In the genomic region with DNA sequence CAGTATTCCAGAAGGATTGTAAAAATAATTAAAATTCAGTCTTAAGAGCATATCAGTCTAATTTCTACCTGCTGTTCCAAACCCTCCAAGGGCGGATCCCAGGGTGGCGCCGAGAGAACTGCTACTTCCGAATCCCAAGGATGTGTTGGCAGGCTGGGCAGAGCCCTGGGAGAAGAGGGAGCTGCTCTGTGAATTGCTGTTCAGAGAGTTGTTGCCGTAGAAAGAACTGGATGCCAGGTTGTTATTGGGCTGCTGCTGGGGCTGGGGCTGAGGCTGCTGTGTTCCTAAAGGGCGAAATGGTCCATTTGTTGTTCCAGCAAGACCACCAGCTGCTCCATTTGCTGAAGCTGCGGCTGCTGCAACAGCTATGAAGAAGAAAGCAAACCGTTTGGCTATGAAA, we compare ENCODE assay signal across 16 cellular contexts. TPM values are rescaled to one million over a fixed set of nuclear protein-coding genes. Genes with fewer than 3 reads are reported as not detected.
DNase-seq lines count a peak whose midpoint lies in the region; ATAC-seq, FAIRE-seq and TF ChIP-seq lines count a peak whose summit lies in the region.
"Had no signal": no experiment of that assay in that cellular context is flagged by ENCODE, and none has a peak within 500 bp of the region (broad histone marks: within the 10 kb centered on the region; RNA-seq: fewer than 3 reads in every experiment).

No MANE protein-coding gene starts in this region.

- BruUV-seq in HepG2 (replicated peaks; lab: Mats Ljungman, UMichigan): no TSS peak

- H2BK120ac ChIP-seq in mesenchymal stem cell (ENCODE audit: low read depth, low read length): no peak overlapping the region

- H3K4me1 ChIP-seq in HepG2 (ENCODE audit: insufficient read depth, low read length) (no peaks in the 10 kb centered on the region; the same call in 1 of the 2 replicates), right lobe of liver (peaks cover 0 to 15% (median 0%) of the 10 kb centered on the region in 4 donors), astrocyte (ENCODE audit: insufficient read depth, low read length) (peaks cover 18% of the 10 kb centered on the region), mesenchymal stem cell (ENCODE audit: control insufficient read depth, insufficient read depth, low read depth, low read length) (peaks cover 13% of the 10 kb centered on the region)
- H3K4me1 ChIP-seq: prostate gland had no signal

- H3K4ac ChIP-seq in mesenchymal stem cell (ENCODE audit: low read depth in 1 of 2, low read length in 2 of 2): peak overlapping the region in 1 of 2 experiments; percentile 66

- H3K4me3 ChIP-seq in HepG2 (replicated peaks in 1 of 3; ENCODE audit: insufficient read depth in 1 of 3, low read depth in 2 of 3, low read length in 3 of 3) (no peak overlapping the region), right lobe of liver (no peak overlapping the region), astrocyte (ENCODE audit: insufficient read depth, low read depth, low read length) (no peak overlapping the region), mesenchymal stem cell (ENCODE audit: insufficient read depth in 1 of 2, low read depth in 1 of 2, low read length in 2 of 2) (no peak overlapping the region), MG63 (no peak overlapping the region)
- H3K4me3 ChIP-seq: prostate gland, transverse colon had no signal

- H3K27me3 Mint-ChIP-seq in astrocyte (ENCODE audit: low read depth, unreplicated experiment): no peaks in the 10 kb centered on the region

- H3K4me1 Mint-ChIP-seq in astrocyte (ENCODE audit: low read depth, unreplicated experiment): peaks cover 56% of the 10 kb centered on the region

- H3K79me2 ChIP-seq in HepG2 (ENCODE audit: insufficient read depth, low read length) (peaks cover 30% of the 10 kb centered on the region), astrocyte (ENCODE audit: insufficient read depth, low read length) (peaks cover 94% of the 10 kb centered on the region)

- ATAC-seq in HepG2 (no peak), right lobe of liver (no peak)

- WGBS in HepG2 (ENCODE audit: low lambda C conversion rate): 92% methylated on average over 8 of the region's 8 CpGs
- whole genome bisulfite sequencing in right lobe of liver (ENCODE audit: insufficient coverage, low coverage, low lambda C conversion rate, missing lambda C conversion rate): 88% methylated on average over 5 of the region's 8 CpGs
- 96% methylated on average over 8 of the region's 8 CpGs for WGBS in mesenchymal stem cell

- H3K4me3 Mint-ChIP-seq in astrocyte (ENCODE audit: unreplicated experiment): no peak overlapping the region
- H3K4me3 Mint-ChIP-seq: activated T-helper 1 cell treated with anti-CD3 and anti-CD28 coated beads, Interleukin-12 subunit alpha, Interleukin-12 subunit beta, Interleukin-2, Interleukin-4 antibody, amounts not matched to agents 30 ng/mL and 10 ng/mL and 1 ng/mL, durations not matched to agents 14 hours and 24 hours and 36 hours had no signal

- H3K9me3 Mint-ChIP-seq in astrocyte (ENCODE audit: unreplicated experiment): no peaks in the 10 kb centered on the region
- H3K9me3 Mint-ChIP-seq: activated T-helper 1 cell treated with anti-CD3 and anti-CD28 coated beads, Interleukin-12 subunit alpha, Interleukin-12 subunit beta, Interleukin-2, Interleukin-4 antibody, amounts not matched to agents 30 ng/mL and 10 ng/mL and 1 ng/mL, durations not matched to agents 14 hours and 24 hours and 36 hours had no signal

- no peak for TF ChIP-seq POLR2A in HepG2 (IDR thresholded peaks at IDR 0.05; ENCODE audit: insufficient read depth in 1 of 2, low read depth in 2 of 2, low read length in 2 of 2)
- TF ChIP-seq POLR2A in right lobe of liver (IDR thresholded peaks at IDR 0.05): no peak

- H3K36me3 ChIP-seq in HepG2 (replicated peaks in 1 of 2; ENCODE audit: control insufficient read depth in 1 of 2, insufficient read depth in 2 of 2, low read length in 2 of 2) (peaks cover 34 to 84% of the 10 kb centered on the region in 2 experiments), right lobe of liver (peaks cover 8 to 62% (median 32%) of the 10 kb centered on the region in 4 donors), astrocyte (ENCODE audit: insufficient read depth, low read length) (peaks cover 71% of the 10 kb centered on the region), mesenchymal stem cell (ENCODE audit: control insufficient read depth in 1 of 2, insufficient read depth in 2 of 2, low read depth in 1 of 2, low read length in 2 of 2) (peaks cover 23 to 91% of the 10 kb centered on the region in 2 experiments), MG63 (peaks cover 94% of the 10 kb centered on the region)

- no peak overlapping the region for H3K14ac ChIP-seq in mesenchymal stem cell (ENCODE audit: low read length in 2 of 2)

- H3K36me3 Mint-ChIP-seq in astrocyte (ENCODE audit: low read depth, unreplicated experiment): peaks cover 24% of the 10 kb centered on the region

- H2AFZ ChIP-seq in HepG2 (ENCODE audit: low read length): no peak overlapping the region
- no peak overlapping the region for H2AFZ ChIP-seq in astrocyte (ENCODE audit: low read depth, low read length)
- no peak overlapping the region for H2AFZ ChIP-seq in mesenchymal stem cell (ENCODE audit: low read depth, low read length)

- no peak overlapping the region for H3K4me2 ChIP-seq in HepG2 (ENCODE audit: low read depth, low read length)
- H3K4me2 ChIP-seq in astrocyte (ENCODE audit: low read length): no peak overlapping the region
- no peak overlapping the region for H3K4me2 ChIP-seq in mesenchymal stem cell (ENCODE audit: low read length, poor library complexity, severe bottlenecking)

- H2BK5ac ChIP-seq in mesenchymal stem cell (ENCODE audit: low read depth, low read length, poor library complexity, severe bottlenecking): no peak overlapping the region

- H3K79me1 ChIP-seq in mesenchymal stem cell (replicated peaks; ENCODE audit: low read length, poor library complexity, severe bottlenecking): peaks cover 14% of the 10 kb centered on the region

- TF ChIP-seq CTCF in HepG2 (CRISPR knock-in tag; IDR thresholded peaks at IDR 0.05) (no peak), right lobe of liver (IDR thresholded peaks at IDR 0.05) (no peak), astrocyte (IDR thresholded peaks at IDR 0.05; ENCODE audit: insufficient read depth, low read depth, low read length) (no peak)

- no peak for TF ChIP-seq RAD21 in HepG2 (CRISPR knock-in tag; IDR thresholded peaks at IDR 0.05)

- H3K9me3 ChIP-seq in HepG2 (ENCODE audit: low read length) (no peaks in the 10 kb centered on the region), right lobe of liver (no peaks in the 10 kb centered on the region), astrocyte (ENCODE audit: insufficient read depth, low read depth, low read length) (no peaks in the 10 kb centered on the region), mesenchymal stem cell (ENCODE audit: control insufficient read depth, low read length) (no peaks in the 10 kb centered on the region), MG63 (no peaks in the 10 kb centered on the region)
- H3K9me3 ChIP-seq: prostate gland, transverse colon had no signal

- FAIRE-seq in HepG2 (lab: Jason Lieb, UNC) (no peak), astrocyte (lab: Jason Lieb, UNC) (no peak)

- peak overlapping the region; percentile 82 for H3K27ac Mint-ChIP-seq in astrocyte (ENCODE audit: unreplicated experiment)
- H3K27ac Mint-ChIP-seq: activated T-helper 1 cell treated with anti-CD3 and anti-CD28 coated beads, Interleukin-12 subunit alpha, Interleukin-12 subunit beta, Interleukin-2, Interleukin-4 antibody, amounts not matched to agents 30 ng/mL and 10 ng/mL and 1 ng/mL, durations not matched to agents 14 hours and 24 hours and 36 hours had no signal

- peak overlapping the region; percentile 39 for H2BK15ac ChIP-seq in mesenchymal stem cell (ENCODE audit: low read depth, poor library complexity, severe bottlenecking)

- H4K8ac ChIP-seq in mesenchymal stem cell (ENCODE audit: low read length): no peak overlapping the region

- H3K27me3 ChIP-seq in HepG2 (ENCODE audit: control insufficient read depth in 1 of 2, insufficient read depth in 2 of 2, low read length in 2 of 2) (no peaks in the 10 kb centered on the region), right lobe of liver (no peaks in the 10 kb centered on the region), astrocyte (ENCODE audit: insufficient read depth, low read length) (no peaks in the 10 kb centered on the region), mesenchymal stem cell (ENCODE audit: control insufficient read depth in 1 of 2, insufficient read depth in 1 of 2, low read length in 2 of 2) (no peaks in the 10 kb centered on the region), MG63 (no peaks in the 10 kb centered on the region)
- H3K27me3 ChIP-seq: transverse colon had no signal

- DNase-seq in HepG2 (ENCODE audit: low spot score) (no peak), right lobe of liver (no peak), astrocyte (ENCODE audit: low read depth) (no peak), mesenchymal stem cell (no peak), mesenteric fat pad (ENCODE audit: low spot score) (no peak), MG63 (no peak), NOMO-1 treated with dmso at 0.1 percent for 144 hours (lab: John Stamatoyannopoulos, UW; ENCODE audit: unreplicated experiment) (no peak)
- DNase-seq in stimulated activated CD4-positive, alpha-beta T cell treated with anti-CD3 and anti-CD28 coated beads, Interleukin-4, amount 100 ng/mL, for 4 hours: no peak
- DNase-seq: activated CD4-positive, alpha-beta T cell treated with anti-CD3 and anti-CD28 coated beads, Interleukin-2, amount 50 U/mL, for 1 hour; Calu3; cortex of kidney; Kasumi-1; SIG-M5; transverse colon had no signal

- POLR2A ChIA-PET in HepG2 (lab: Yijun Ruan, JAX): no interaction called here

- peak overlapping the region; percentile 25 for H4K91ac ChIP-seq in mesenchymal stem cell (ENCODE audit: low read length)

- peak overlapping the region in 1 of 2 experiments; percentile 64 for H2BK12ac ChIP-seq in mesenchymal stem cell (ENCODE audit: low read length in 2 of 2)

- intact Hi-C loops in HepG2 (cut with micrococcal nuclease; ENCODE audit: unreplicated experiment): no loop called here
- intact Hi-C loops in right lobe of liver (cut with DNase I): no loop called here

- H4K20me1 ChIP-seq in HepG2 (ENCODE audit: insufficient read depth, low read length) (peaks cover 52% of the 10 kb centered on the region), astrocyte (ENCODE audit: insufficient read depth, low read length) (peaks cover 82% of the 10 kb centered on the region)

- H3K9ac ChIP-seq in HepG2 (ENCODE audit: insufficient read depth, low read depth, low read length): no peak overlapping the region
- H3K9ac ChIP-seq in astrocyte (ENCODE audit: low read length): no peak overlapping the region
- H3K9ac ChIP-seq in mesenchymal stem cell (ENCODE audit: low read length): no peak overlapping the region

- in situ Hi-C loops in HepG2 (cut with HindIII; ENCODE audit: extremely low pct_ligation_motif_present, low pct_unique_long_range_greater_than_20kb): no loop called here

- no peak for TF ChIP-seq EP300 in HepG2 (IDR thresholded peaks at IDR 0.05; ENCODE audit: low read depth in 2 of 2, low read length in 2 of 2)
- no peak for TF ChIP-seq EP300 in HepG2 (CRISPR knock-in tag; IDR thresholded peaks at IDR 0.05; ENCODE audit: borderline replicate concordance)

- no peak overlapping the region for H3K27ac ChIP-seq in HepG2 (ENCODE audit: extremely low read length, insufficient read depth, low read length)
- H3K27ac ChIP-seq in right lobe of liver: no peak overlapping the region
- peak overlapping the region; percentile 26 for H3K27ac ChIP-seq in astrocyte (ENCODE audit: low read depth, low read length)
- peak overlapping the region; percentile 65 for H3K27ac ChIP-seq in mesenchymal stem cell (ENCODE audit: low read length, poor library complexity, severe bottlenecking)
- H3K27ac ChIP-seq: prostate gland had no signal

- H2AK5ac ChIP-seq in mesenchymal stem cell (ENCODE audit: low read length, severe bottlenecking): peak overlapping the region; percentile 63

- H3K18ac ChIP-seq in mesenchymal stem cell (ENCODE audit: low read depth in 1 of 2, low read length in 2 of 2): peak overlapping the region; percentile 73 to 79

- CTCF ChIA-PET in HepG2 (lab: Yijun Ruan, JAX; ENCODE audit: low intra/inter-chr PET ratio, low total read pairs): no interaction called here

- no peak overlapping the region for H3K23ac ChIP-seq in mesenchymal stem cell (ENCODE audit: low read length in 2 of 2)

RNA-seq across cellular contexts. Expression of a gene that starts 57.4 kb away (rescaled TPM):
- total RNA-seq in HepG2 (2016; rRNA removed; fragmentation: Illumina TruSeq; extraction: Trizol) (0.18 and 0.49 TPM in 2 replicates), right lobe of liver (10 to 100 TPM; 13.8 to 45.7 (median 16.2) TPM), astrocyte (113 and 135 TPM in 2 replicates), mesenteric fat pad (53.4 TPM)
- 0.10 and 0.26 TPM in 2 replicates for total RNA-seq in HepG2 (2016; cell fraction: cytosol; rRNA removed; fragmentation: Illumina TruSeq; extraction: Trizol; ENCODE audit: low read depth)
- 0.25 and 0.61 TPM in 2 replicates for total RNA-seq in HepG2 (2016; cell fraction: insoluble cytoplasmic fraction; rRNA removed; fragmentation: Illumina TruSeq; extraction: Trizol)
- total RNA-seq in HepG2 (2016; cell fraction: membrane; rRNA removed; fragmentation: Illumina TruSeq; extraction: Trizol): 0.24 and 0.40 TPM in 2 replicates
- 0.47 and 0.78 TPM in 2 replicates for total RNA-seq in HepG2 (2016; cell fraction: nucleus; rRNA removed; fragmentation: Illumina TruSeq; extraction: Trizol)
- polyA plus RNA-seq in HepG2 (2011; rRNA removed): 0.84 and 0.85 TPM in 2 replicates
- 0.64 and 0.74 TPM in 2 replicates for polyA plus RNA-seq in HepG2 (2011; cell fraction: cytosol; rRNA removed)
- polyA plus RNA-seq in HepG2 (2011; cell fraction: nucleus; rRNA removed): 1.3 and 1.4 TPM in 2 replicates
- polyA plus RNA-seq in HepG2 (2012): 0.98 and 2.3 TPM in 2 replicates
- polyA plus RNA-seq in HepG2 (2016; cell fraction: cytosol; fragmentation: Illumina TruSeq; extraction: Trizol; ENCODE audit: low read depth): 0.11 and 0.24 TPM in 2 replicates
- polyA plus RNA-seq in HepG2 (2016; cell fraction: insoluble cytoplasmic fraction; fragmentation: Illumina TruSeq; extraction: Trizol; ENCODE audit: low read depth): 0.69 and 0.96 TPM in 2 replicates
- polyA plus RNA-seq in HepG2 (2016; cell fraction: membrane; fragmentation: Illumina TruSeq; extraction: Trizol; ENCODE audit: low read depth): 0.35 and 0.79 TPM in 2 replicates
- polyA plus RNA-seq in HepG2 (2016; cell fraction: nucleus; fragmentation: Illumina TruSeq; extraction: Trizol; ENCODE audit: insufficient read depth, low read depth): 1.5 and 1.7 TPM in 2 replicates
- polyA minus RNA-seq in HepG2 (2011; rRNA and poly(A)+ RNA removed; ENCODE audit: low replicate concordance): 1.8 and 6.1 TPM in 2 replicates
- polyA minus RNA-seq in HepG2 (2011; cell fraction: cytosol; rRNA and poly(A)+ RNA removed): 0.89 and 2.0 TPM in 2 replicates
- polyA minus RNA-seq in HepG2 (2011; cell fraction: nucleus; rRNA and poly(A)+ RNA removed): 0.37 and 0.77 TPM in 2 replicates
- polyA plus RNA-seq in mesenchymal stem cell (2013, experiment 1 of 2): 102 TPM
- 102 TPM for polyA plus RNA-seq in mesenchymal stem cell (2013, experiment 2 of 2)
- 12.1 and 12.3 TPM in 2 replicates for total RNA-seq in MG63 (2014; rRNA removed; shearing (Covaris generic); ENCODE audit: low replicate concordance)

Comparison
In these comparisons a context has a peak if more than half of its experiments do, and no peak if none do; other contexts are left out.
1. H3K27ac ChIP-seq: peak in astrocyte (single experiment) and mesenchymal stem cell (single experiment); none in HepG2 (single experiment) and right lobe of liver (0 of 3).